In the genomic region with DNA sequence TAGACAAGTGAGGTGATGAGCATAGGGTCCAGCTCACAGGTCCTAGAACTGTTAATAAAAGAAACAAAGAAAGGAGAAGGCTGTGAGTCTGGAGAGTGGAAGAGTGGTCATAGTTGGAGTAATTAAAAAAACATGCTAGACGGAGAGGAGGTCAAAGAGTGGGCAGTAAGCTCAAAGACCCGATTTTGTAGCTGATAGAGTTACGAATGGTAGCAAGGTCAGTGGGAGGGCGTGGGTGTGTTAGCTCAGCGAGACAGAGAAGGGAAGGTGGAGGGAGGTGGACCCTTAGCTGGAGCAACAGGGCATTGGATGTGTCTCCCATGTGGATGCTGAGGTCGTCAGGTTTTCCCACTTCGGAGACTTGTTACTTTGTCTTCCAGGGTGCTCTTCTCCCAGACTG, we compare ENCODE assay signal across 28 cellular contexts.
"Had no signal": no experiment of that assay in that cellular context is flagged by ENCODE, and none has a peak within 500 bp of the region (broad histone marks: within the 10 kb centered on the region; RNA-seq: fewer than 3 reads in every experiment).

No MANE protein-coding gene starts in this region.

- DNase-seq: stimulated activated CD4-positive, alpha-beta T cell treated with anti-CD3 and anti-CD28 coated beads, Interleukin-2, amount 100 ng/mL, for 48 hours; stimulated activated CD4-positive, alpha-beta T cell treated with anti-CD3 and anti-CD28 coated beads, Interleukin-4, amount 100 ng/mL, for 1 hour; stimulated activated CD4-positive, alpha-beta T cell treated with anti-CD3 and anti-CD28 coated beads, Interleukin-4, amount 100 ng/mL, for 24 hours; stimulated activated CD4-positive, alpha-beta T cell treated with anti-CD3 and anti-CD28 coated beads, Interleukin-4, amount 100 ng/mL, for 4 hours; stimulated activated CD8-positive, alpha-beta memory T cell treated with anti-CD3 and anti-CD28 coated beads, Interleukin-4, amount 100 ng/mL, for 48 hours; stimulated activated naive B cell treated with anti-CD40 and anti-IgM and Interleukin-4, amounts not matched to agents 10 μg/mL and 1 μg/mL and 100 μg/mL, for 72 hours; stimulated activated naive CD4-positive, alpha-beta T cell; stimulated activated naive CD4-positive, alpha-beta T cell treated with Interleukin-2 at 50 U/mL for 16 hours; stimulated activated naive CD8-positive, alpha-beta T cell treated with anti-CD3 and anti-CD28 coated beads, Interleukin-15, amount 100 ng/mL, for 72 hours; stimulated activated naive CD8-positive, alpha-beta T cell treated with anti-CD3 and anti-CD28 coated beads, Interleukin-15, Interleukin-2, amounts not matched to agents 100 U/mL and 50 U/mL, for 24 hours; stomach; substantia nigra; testis; thyroid gland; tibial artery; transverse colon; upper lobe of left lung; upper lobe of right lung; uterus had no signal

- H3K27ac ChIP-seq: stomach, suprapubic skin, testis, thoracic aorta, thyroid gland, tibial artery, tibial nerve, transverse colon, upper lobe of left lung, upper lobe of right lung, uterus, vagina had no signal

- H3K36me3 ChIP-seq: stomach, suprapubic skin, thoracic aorta, thyroid gland, tibial artery, tibial nerve, transverse colon, upper lobe of left lung, upper lobe of right lung, uterus, vagina had no signal

- FAIRE-seq: urothelium cell line had no signal

- H3K4me3 Mint-ChIP-seq: stimulated activated effector memory CD8-positive, alpha-beta T cell treated with anti-CD3 and anti-CD28 coated beads, Interleukin-12 subunit alpha, Interleukin-12 subunit beta, amount 100 ng/mL, for 72 hours; stimulated activated memory B cell treated with anti-CD40 and anti-IgM and Interleukin-4, amounts not matched to agents 10 μg/mL and 1 μg/mL and 100 μg/mL, for 72 hours; stimulated activated naive B cell treated with anti-CD40 and anti-IgM and Interleukin-4, amounts not matched to agents 10 μg/mL and 1 μg/mL and 100 μg/mL, for 72 hours; stimulated activated naive CD8-positive, alpha-beta T cell treated with anti-CD3 and anti-CD28 coated beads, Interleukin-15, amount 100 ng/mL, for 72 hours; stimulated activated naive CD8-positive, alpha-beta T cell treated with anti-CD3 and anti-CD28 coated beads, Interleukin-15, Interleukin-2, amounts not matched to agents 100 ng/mL and 50 ng/mL, for 24 hours; type B pancreatic cell had no signal

- H3K9me3 Mint-ChIP-seq: stimulated activated effector memory CD8-positive, alpha-beta T cell treated with anti-CD3 and anti-CD28 coated beads, Interleukin-12 subunit alpha, Interleukin-12 subunit beta, amount 100 ng/mL, for 72 hours; stimulated activated naive CD8-positive, alpha-beta T cell treated with anti-CD3 and anti-CD28 coated beads, Interleukin-15, amount 100 ng/mL, for 72 hours; stimulated activated naive CD8-positive, alpha-beta T cell treated with anti-CD3 and anti-CD28 coated beads, Interleukin-15, Interleukin-2, amounts not matched to agents 100 ng/mL and 50 ng/mL, for 24 hours; type B pancreatic cell had no signal

- H3K27me3 Mint-ChIP-seq: stimulated activated memory B cell treated with anti-CD40 and anti-IgM and Interleukin-4, amounts not matched to agents 10 μg/mL and 1 μg/mL and 100 μg/mL, for 72 hours; stimulated activated naive B cell treated with anti-CD40 and anti-IgM and Interleukin-4, amounts not matched to agents 10 μg/mL and 1 μg/mL and 100 μg/mL, for 72 hours; stimulated activated naive CD8-positive, alpha-beta T cell treated with anti-CD3 and anti-CD28 coated beads, Interleukin-15, amount 100 ng/mL, for 72 hours; stimulated activated naive CD8-positive, alpha-beta T cell treated with anti-CD3 and anti-CD28 coated beads, Interleukin-15, Interleukin-2, amounts not matched to agents 100 ng/mL and 50 ng/mL, for 24 hours had no signal

- H3K4me3 ChIP-seq: stomach, suprapubic skin, testis, thoracic aorta, thyroid gland, tibial artery, tibial nerve, transverse colon, upper lobe of left lung, upper lobe of right lung, uterus, vagina had no signal

- H3K4me1 ChIP-seq: stomach, suprapubic skin, testis, thyroid gland, tibial artery, tibial nerve, transverse colon, upper lobe of left lung, upper lobe of right lung, uterus, vagina had no signal

- H3K9me3 ChIP-seq: stomach, suprapubic skin, testis, thoracic aorta, thyroid gland, tibial artery, transverse colon, upper lobe of left lung, upper lobe of right lung, uterus, vagina had no signal

- H3K27ac Mint-ChIP-seq: stimulated activated effector memory CD8-positive, alpha-beta T cell treated with anti-CD3 and anti-CD28 coated beads, Interleukin-12 subunit alpha, Interleukin-12 subunit beta, amount 100 ng/mL, for 72 hours; stimulated activated memory B cell treated with anti-CD40 and anti-IgM and Interleukin-4, amounts not matched to agents 10 μg/mL and 1 μg/mL and 100 μg/mL, for 72 hours; stimulated activated naive B cell treated with anti-CD40 and anti-IgM and Interleukin-4, amounts not matched to agents 10 μg/mL and 1 μg/mL and 100 μg/mL, for 72 hours; stimulated activated naive CD8-positive, alpha-beta T cell treated with anti-CD3 and anti-CD28 coated beads, Interleukin-15, amount 100 ng/mL, for 72 hours; stimulated activated naive CD8-positive, alpha-beta T cell treated with anti-CD3 and anti-CD28 coated beads, Interleukin-15, Interleukin-2, amounts not matched to agents 100 ng/mL and 50 ng/mL, for 24 hours; type B pancreatic cell had no signal

- H3K4me1 Mint-ChIP-seq: stimulated activated effector memory CD8-positive, alpha-beta T cell treated with anti-CD3 and anti-CD28 coated beads, Interleukin-12 subunit alpha, Interleukin-12 subunit beta, amount 100 ng/mL, for 72 hours; stimulated activated memory B cell treated with anti-CD40 and anti-IgM and Interleukin-4, amounts not matched to agents 10 μg/mL and 1 μg/mL and 100 μg/mL, for 72 hours; stimulated activated naive B cell treated with anti-CD40 and anti-IgM and Interleukin-4, amounts not matched to agents 10 μg/mL and 1 μg/mL and 100 μg/mL, for 72 hours; stimulated activated naive CD8-positive, alpha-beta T cell treated with anti-CD3 and anti-CD28 coated beads, Interleukin-15, amount 100 ng/mL, for 72 hours had no signal

- ATAC-seq: stimulated activated effector memory CD8-positive, alpha-beta T cell treated with anti-CD3 and anti-CD28 coated beads, Interleukin-12 subunit alpha, Interleukin-12 subunit beta, amount 100 ng/mL, for 72 hours; stimulated activated memory B cell treated with anti-CD40 and anti-IgM and Interleukin-4, amounts not matched to agents 10 μg/mL and 1 μg/mL and 100 μg/mL, for 72 hours; stimulated activated naive B cell treated with anti-CD40 and anti-IgM and Interleukin-4, amounts not matched to agents 10 μg/mL and 1 μg/mL and 100 μg/mL, for 72 hours; stimulated activated naive CD8-positive, alpha-beta T cell treated with anti-CD3 and anti-CD28 coated beads, Interleukin-15, amount 100 ng/mL, for 72 hours; stimulated activated naive CD8-positive, alpha-beta T cell treated with anti-CD3 and anti-CD28 coated beads, Interleukin-15, Interleukin-2, amounts not matched to agents 100 U/mL and 50 U/mL, for 24 hours; upper lobe of right lung had no signal

- H3K27me3 ChIP-seq: stomach, suprapubic skin, testis, thyroid gland, tibial artery, tibial nerve, transverse colon, upper lobe of left lung, upper lobe of right lung, uterus, vagina had no signal

- H3K36me3 Mint-ChIP-seq: stimulated activated effector memory CD8-positive, alpha-beta T cell treated with anti-CD3 and anti-CD28 coated beads, Interleukin-12 subunit alpha, Interleukin-12 subunit beta, amount 100 ng/mL, for 72 hours; stimulated activated memory B cell treated with anti-CD40 and anti-IgM and Interleukin-4, amounts not matched to agents 10 μg/mL and 1 μg/mL and 100 μg/mL, for 72 hours; stimulated activated naive B cell treated with anti-CD40 and anti-IgM and Interleukin-4, amounts not matched to agents 10 μg/mL and 1 μg/mL and 100 μg/mL, for 72 hours; type B pancreatic cell had no signal
